8 cellular contexts compared by ENCODE assay signal in the genomic region with DNA sequence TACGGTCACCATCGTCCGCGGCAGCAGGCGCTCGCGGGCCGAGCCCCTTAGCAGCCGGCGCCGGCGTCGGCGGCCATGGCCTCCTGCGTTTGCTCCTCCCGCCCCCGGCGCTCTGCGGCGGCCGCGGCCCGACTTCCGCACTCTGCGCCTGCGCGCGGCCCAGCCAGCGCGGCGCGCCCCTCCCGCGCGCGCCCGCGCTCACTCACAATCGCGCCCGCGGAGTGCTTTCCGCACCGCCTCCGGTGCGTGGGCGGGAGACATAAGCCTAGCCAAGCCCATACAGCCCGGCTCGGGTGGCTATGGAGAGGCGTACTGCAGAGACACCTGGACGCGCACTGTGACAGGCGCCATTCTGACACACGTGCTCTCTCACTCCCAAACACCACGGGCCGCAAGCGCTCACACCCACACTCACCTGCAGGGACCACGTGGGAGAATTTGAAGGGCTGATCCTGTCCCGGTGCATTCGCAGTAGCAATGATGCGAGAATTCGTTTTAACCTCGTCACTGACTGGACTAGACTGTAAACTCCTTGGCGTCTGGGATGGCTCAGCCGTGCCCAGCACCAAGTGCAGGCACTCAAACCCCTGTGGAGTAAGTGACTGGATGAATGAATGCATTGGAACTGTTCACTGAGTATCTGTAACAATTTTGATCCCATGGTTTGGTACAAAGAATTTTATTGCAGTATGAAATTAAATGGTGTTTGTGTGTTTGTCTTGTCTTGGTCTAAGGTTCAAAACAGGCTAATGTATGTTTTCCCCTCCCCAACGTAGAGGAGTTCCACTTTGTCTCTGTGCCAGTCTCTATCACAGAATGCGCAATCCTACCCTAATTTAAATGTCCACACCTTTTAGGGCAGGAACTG. TPM values are rescaled to one million over a fixed set of nuclear protein-coding genes. Genes with fewer than 3 reads are reported as not detected.
A peak's percentile ranks its signal among the peaks of the same experiment; 100 is the strongest.
DNase-seq lines count a peak whose midpoint lies in the region; ATAC-seq and TF ChIP-seq lines count a peak whose summit lies in the region.

A gene with protein sequence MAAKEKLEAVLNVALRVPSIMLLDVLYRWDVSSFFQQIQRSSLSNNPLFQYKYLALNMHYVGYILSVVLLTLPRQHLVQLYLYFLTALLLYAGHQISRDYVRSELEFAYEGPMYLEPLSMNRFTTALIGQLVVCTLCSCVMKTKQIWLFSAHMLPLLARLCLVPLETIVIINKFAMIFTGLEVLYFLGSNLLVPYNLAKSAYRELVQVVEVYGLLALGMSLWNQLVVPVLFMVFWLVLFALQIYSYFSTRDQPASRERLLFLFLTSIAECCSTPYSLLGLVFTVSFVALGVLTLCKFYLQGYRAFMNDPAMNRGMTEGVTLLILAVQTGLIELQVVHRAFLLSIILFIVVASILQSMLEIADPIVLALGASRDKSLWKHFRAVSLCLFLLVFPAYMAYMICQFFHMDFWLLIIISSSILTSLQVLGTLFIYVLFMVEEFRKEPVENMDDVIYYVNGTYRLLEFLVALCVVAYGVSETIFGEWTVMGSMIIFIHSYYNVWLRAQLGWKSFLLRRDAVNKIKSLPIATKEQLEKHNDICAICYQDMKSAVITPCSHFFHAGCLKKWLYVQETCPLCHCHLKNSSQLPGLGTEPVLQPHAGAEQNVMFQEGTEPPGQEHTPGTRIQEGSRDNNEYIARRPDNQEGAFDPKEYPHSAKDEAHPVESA (minus strand): TSS at position 116 of the 868 bp plus-strand sequence. CDS start 5,936 bp downstream, outside the sequence.

- H3K4me1 Mint-ChIP-seq in activated T-helper 17 cell treated with anti-CD3 and anti-CD28 coated beads, Interleukin-2, amount 50 U/mL, for 72 hours: peaks cover 21% of the 10 kb centered on the region
- H3K4me1 Mint-ChIP-seq in nephron progenitor cell: peaks cover 55% of the 10 kb centered on the region
- peaks cover 59% of the 10 kb centered on the region for H3K4me1 Mint-ChIP-seq in stimulated activated naive CD8-positive, alpha-beta T cell treated with anti-CD3 and anti-CD28 coated beads, Interleukin-15, amount 100 ng/mL, for 72 hours

- H3K27me3 ChIP-seq in DND-41 (ENCODE audit: insufficient read depth, low read length, poor library complexity): no peaks in the 10 kb centered on the region

- H3K79me2 ChIP-seq in DND-41 (ENCODE audit: insufficient read depth, low read length): peaks cover 51% of the 10 kb centered on the region

- no peaks in the 10 kb centered on the region for H3K27me3 Mint-ChIP-seq in activated T-helper 17 cell treated with anti-CD3 and anti-CD28 coated beads, Interleukin-2, amount 50 U/mL, for 72 hours
- no peaks in the 10 kb centered on the region for H3K27me3 Mint-ChIP-seq in nephron progenitor cell (ENCODE audit: low read depth, poor library complexity)
- no peaks in the 10 kb centered on the region for H3K27me3 Mint-ChIP-seq in stimulated activated naive CD8-positive, alpha-beta T cell treated with anti-CD3 and anti-CD28 coated beads, Interleukin-15, amount 100 ng/mL, for 72 hours

- peaks cover 39% of the 10 kb centered on the region for H3K4me1 ChIP-seq in DND-41 (ENCODE audit: insufficient read depth, low read length)

- no peaks in the 10 kb centered on the region for H3K9me3 ChIP-seq in DND-41 (ENCODE audit: insufficient read depth, low read length, severe bottlenecking)

- DNase-seq in DND-41 (peak; percentile 87), KBM-7 (peak; percentile 69), RPMI7951 (ENCODE audit: low read depth) (peak; percentile 82), fibroblast of pulmonary artery (ENCODE audit: low read depth) (peak; percentile 86), nephron progenitor cell (peak; percentile 84)
- DNase-seq in stimulated activated naive CD8-positive, alpha-beta T cell treated with anti-CD3 and anti-CD28 coated beads, Interleukin-15, amount 100 ng/mL, for 72 hours: peak; percentile 91 to 94

- H4K20me1 ChIP-seq in DND-41 (ENCODE audit: insufficient read depth, low read length): peaks cover 28% of the 10 kb centered on the region; the same call in 1 of the 2 replicates

- peaks cover 42% of the 10 kb centered on the region for H3K36me3 Mint-ChIP-seq in activated T-helper 17 cell treated with anti-CD3 and anti-CD28 coated beads, Interleukin-2, amount 50 U/mL, for 72 hours (ENCODE audit: low read depth)
- H3K36me3 Mint-ChIP-seq in nephron progenitor cell (ENCODE audit: low read depth): no peaks in the 10 kb centered on the region

- H2AFZ ChIP-seq in DND-41 (ENCODE audit: low read depth, low read length): peak within 1 kb of the TSS; percentile 96

- in situ Hi-C loops in KBM-7 (cut with MboI; ENCODE audit: low pct_unique_long_range_greater_than_20kb, low sequenced_read_pairs): no loop called here

- peak within 1 kb of the TSS; percentile 99 for H3K27ac Mint-ChIP-seq in activated T-helper 17 cell treated with anti-CD3 and anti-CD28 coated beads, Interleukin-2, amount 50 U/mL, for 72 hours
- H3K27ac Mint-ChIP-seq in nephron progenitor cell: peak within 1 kb of the TSS; percentile 99
- peak within 1 kb of the TSS; percentile 99 for H3K27ac Mint-ChIP-seq in stimulated activated naive CD8-positive, alpha-beta T cell treated with anti-CD3 and anti-CD28 coated beads, Interleukin-15, amount 100 ng/mL, for 72 hours

- no peaks in the 10 kb centered on the region for H3K9me3 Mint-ChIP-seq in activated T-helper 17 cell treated with anti-CD3 and anti-CD28 coated beads, Interleukin-2, amount 50 U/mL, for 72 hours
- H3K9me3 Mint-ChIP-seq in nephron progenitor cell: no peaks in the 10 kb centered on the region
- H3K9me3 Mint-ChIP-seq in stimulated activated naive CD8-positive, alpha-beta T cell treated with anti-CD3 and anti-CD28 coated beads, Interleukin-15, amount 100 ng/mL, for 72 hours: no peaks in the 10 kb centered on the region

- no peak for TF ChIP-seq CTCF in DND-41 (IDR thresholded peaks at IDR 0.05; ENCODE audit: borderline replicate concordance, extremely low read depth, low read length, poor library complexity, severe bottlenecking)
- no peak for TF ChIP-seq CTCF in fibroblast of pulmonary artery (IDR thresholded peaks at IDR 0.05; ENCODE audit: low read length, missing control alignments)
- no peak for TF ChIP-seq CTCF in nephron progenitor cell (IDR thresholded peaks at IDR 0.05)

- peak within 1 kb of the TSS; percentile 100 for H3K4me3 Mint-ChIP-seq in activated T-helper 17 cell treated with anti-CD3 and anti-CD28 coated beads, Interleukin-2, amount 50 U/mL, for 72 hours
- peak within 1 kb of the TSS; percentile 98 for H3K4me3 Mint-ChIP-seq in nephron progenitor cell
- H3K4me3 Mint-ChIP-seq in stimulated activated naive CD8-positive, alpha-beta T cell treated with anti-CD3 and anti-CD28 coated beads, Interleukin-15, amount 100 ng/mL, for 72 hours: peak within 1 kb of the TSS; percentile 97 to 99

- peak within 1 kb of the TSS; percentile 93 for H3K4me2 ChIP-seq in DND-41 (ENCODE audit: insufficient read depth, low read length)

- H3K4me3 ChIP-seq in DND-41 (ENCODE audit: low read depth in 1 of 2, low read length in 2 of 2) (peak within 1 kb of the TSS; percentile 79 to 92), fibroblast of pulmonary artery (replicated peaks; ENCODE audit: low read depth, low read length) (peak within 1 kb of the TSS; percentile 80)

- no peaks in the 10 kb centered on the region; the same call in 1 of the 2 replicates for H3K36me3 ChIP-seq in DND-41 (ENCODE audit: insufficient read depth, low read length)

- peak within 1 kb of the TSS; percentile 94 for H3K27ac ChIP-seq in DND-41 (ENCODE audit: low read length)

- ATAC-seq in DND-41 (ENCODE audit: insufficient read depth, low read depth) (peak; percentile 60), GM21723 (IDR thresholded peaks at IDR 0.05; ENCODE audit: unreplicated experiment) (peak; percentile 69)
- peak; percentile 78 for ATAC-seq in activated T-helper 17 cell treated with anti-CD3 and anti-CD28 coated beads, Interleukin-2, amount 50 U/mL, for 72 hours (replicated peaks)
- peak; percentile 82 for ATAC-seq in stimulated activated naive CD8-positive, alpha-beta T cell treated with anti-CD3 and anti-CD28 coated beads, Interleukin-15, amount 100 ng/mL, for 72 hours

- peak within 1 kb of the TSS; percentile 87 for H3K9ac ChIP-seq in DND-41 (ENCODE audit: low read depth, low read length)

RNA-seq across cellular contexts. Expression of the gene that starts here (rescaled TPM):
- 36.3 and 38.3 TPM in 2 replicates for total RNA-seq in RPMI7951 (2014; rRNA removed; shearing (Covaris generic))
- total RNA-seq in activated T-helper 17 cell treated with anti-CD3 and anti-CD28 coated beads, Interleukin-2, amount 50 U/mL, for 72 hours: 100 to 1,000 TPM in 1 of 2 donors, 10 to 100 TPM in 1; 88.3 to 111 TPM

Comparison
In these comparisons a context has a peak if more than half of its experiments do, and no peak if none do; other contexts are left out.
1. Peak in every context shown above with its lines: DNase-seq, ATAC-seq, H3K4me3 ChIP-seq and H3K27ac ChIP-seq.